Comparison of ENCODE assay signal across 30 cellular contexts in the genomic region with DNA sequence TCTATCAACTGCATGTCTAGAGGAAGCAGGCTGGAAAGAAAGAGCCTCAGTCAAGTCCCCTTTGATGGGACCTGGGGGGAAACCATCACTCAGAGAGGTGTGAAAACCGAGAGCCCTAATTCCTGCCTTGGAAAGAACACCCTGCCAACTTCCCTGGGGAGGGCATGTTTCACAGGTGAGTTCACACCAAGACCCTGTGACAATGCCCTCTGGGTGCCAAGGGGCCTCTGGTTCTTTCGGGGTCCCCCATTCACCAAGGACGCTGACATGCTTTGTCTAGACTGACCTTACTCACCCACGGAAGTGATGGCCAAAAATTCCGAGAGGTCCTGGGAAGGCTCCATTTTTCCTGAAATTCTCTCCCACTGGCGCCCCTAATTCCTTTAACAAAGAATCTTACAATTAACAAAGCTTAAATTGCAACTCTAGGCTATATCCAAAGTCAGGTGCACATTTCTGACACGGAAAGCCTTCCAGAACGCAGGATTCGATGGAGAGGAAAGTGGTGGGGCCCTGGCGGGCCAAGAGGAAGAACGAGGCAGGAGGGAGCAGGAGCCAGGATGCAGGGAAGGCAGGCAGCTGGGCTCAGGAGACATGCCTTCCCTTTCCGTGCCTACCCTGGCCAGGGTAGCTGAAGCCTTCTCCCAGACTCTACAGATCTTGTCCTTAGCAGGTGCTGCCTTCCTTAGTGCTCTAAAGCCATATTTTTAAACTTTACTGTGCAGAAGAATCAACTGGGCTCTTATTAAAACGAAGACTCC. TPM values are rescaled to one million over a fixed set of nuclear protein-coding genes. Genes with fewer than 3 reads are reported as not detected.
"Had no signal": no experiment of that assay in that cellular context is flagged by ENCODE, and none has a peak within 500 bp of the region (broad histone marks: within the 10 kb centered on the region; RNA-seq: fewer than 3 reads in every experiment).

No MANE protein-coding gene starts in this region.

- H3K4me3 Mint-ChIP-seq: activated CD4-positive, alpha-beta T cell treated with anti-CD3 and anti-CD28 coated beads, Interleukin-2, amount 10 ng/mL, durations not matched to agents 24 days and 14 days; activated CD8-positive, alpha-beta T cell treated with anti-CD3 and anti-CD28 coated beads for 36 hours; activated naive CD4-positive, alpha-beta T cell treated with anti-CD3 and anti-CD28 coated beads for 36 hours; activated T-cell treated with anti-CD3 and anti-CD28 coated beads, Interleukin-2, amount 50 U/mL, for 72 hours; activated T-helper 17 cell treated with anti-CD3 and anti-CD28 coated beads, Interleukin-2, amount 50 U/mL, for 72 hours; brain had no signal

- H3K27me3 Mint-ChIP-seq: activated CD4-positive, alpha-beta T cell treated with anti-CD3 and anti-CD28 coated beads, Interleukin-2, amount 10 ng/mL, durations not matched to agents 24 days and 14 days had no signal

- ATAC-seq: activated CD8-positive, alpha-beta T cell treated with anti-CD3 and anti-CD28 coated beads for 36 hours; activated naive CD4-positive, alpha-beta T cell treated with anti-CD3 and anti-CD28 coated beads, Interleukin-2, amount 50 U/mL, for 72 hours; activated T-cell treated with anti-CD3 and anti-CD28 coated beads, Interleukin-2, amount 50 U/mL, for 72 hours; activated T-helper 17 cell treated with anti-CD3 and anti-CD28 coated beads, Interleukin-2, amount 50 U/mL, for 72 hours; Panc1 had no signal

- H3K27ac Mint-ChIP-seq: activated CD4-positive, alpha-beta T cell treated with anti-CD3 and anti-CD28 coated beads, Interleukin-2, amount 10 ng/mL, durations not matched to agents 24 days and 14 days; activated CD8-positive, alpha-beta T cell treated with anti-CD3 and anti-CD28 coated beads for 36 hours; activated naive CD4-positive, alpha-beta T cell treated with anti-CD3 and anti-CD28 coated beads for 36 hours; activated naive CD4-positive, alpha-beta T cell treated with anti-CD3 and anti-CD28 coated beads, Interleukin-2, amount 50 U/mL, for 72 hours; activated T-cell treated with anti-CD3 and anti-CD28 coated beads, Interleukin-2, amount 50 U/mL, for 72 hours; activated T-helper 17 cell treated with anti-CD3 and anti-CD28 coated beads, Interleukin-2, amount 50 U/mL, for 72 hours; brain had no signal

- DNase-seq: activated CD4-positive, alpha-beta T cell treated with anti-CD3 and anti-CD28 coated beads, Interleukin-2, amount 10 ng/mL, durations not matched to agents 24 days and 14 days; activated CD4-positive, alpha-beta T cell treated with anti-CD3 and anti-CD28 coated beads, Interleukin-2, amount 50 U/mL, for 4 hours; activated CD8-positive, alpha-beta T cell treated with anti-CD3 and anti-CD28 coated beads for 36 hours; activated gamma-delta T cell treated with Interleukin-2 at 50 U/mL for 16 hours; activated naive CD4-positive, alpha-beta T cell treated with anti-CD3 and anti-CD28 coated beads for 36 hours; activated T-cell treated with anti-CD3 and anti-CD28 coated beads, Interleukin-2, amount 50 U/mL, for 1 hour; activated T-cell treated with anti-CD3 and anti-CD28 coated beads, Interleukin-2, amount 50 U/mL, for 72 hours; adrenal gland; KG1; MM.1S; NCI-H1092; NCI-H1436 treated with DMSO at 0.1 percent for 48 hours; NCI-H1694 treated with DMSO at 0.1 percent for 48 hours; NCI-H2029; NCI-H345; NCI-H524 treated with DMSO at 0.1 percent for 48 hours; SHP77; SJCRH30; T1000 had no signal

- FAIRE-seq: bronchial epithelial cell had no signal

- H3K4me1 Mint-ChIP-seq: activated CD4-positive, alpha-beta T cell treated with anti-CD3 and anti-CD28 coated beads, Interleukin-2, amount 10 ng/mL, durations not matched to agents 24 days and 14 days; activated T-helper 17 cell treated with anti-CD3 and anti-CD28 coated beads, Interleukin-2, amount 50 U/mL, for 72 hours had no signal

- H3K9me3 ChIP-seq: adrenal gland, SJCRH30 had no signal

- H3K36me3 ChIP-seq: SJCRH30 had no signal

- H3K4me3 ChIP-seq: adrenal gland, SJCRH30, SK-N-MC had no signal

- H3K36me3 Mint-ChIP-seq: activated naive CD4-positive, alpha-beta T cell treated with anti-CD3 and anti-CD28 coated beads, Interleukin-2, amount 50 U/mL, for 72 hours had no signal

- H3K27ac ChIP-seq: SJCRH30, SK-N-MC had no signal

- H3K27me3 ChIP-seq: adrenal gland, SJCRH30 had no signal

- H3K4me1 ChIP-seq: SJCRH30 had no signal

RNA-seq across cellular contexts. Expression of gene VSTM4, which starts 23.7 kb away (rescaled TPM):
- total RNA-seq: activated naive CD4-positive, alpha-beta T cell treated with anti-CD3 and anti-CD28 coated beads for 36 hours; activated naive CD4-positive, alpha-beta T cell treated with anti-CD3 and anti-CD28 coated beads, Interleukin-2, amount 50 U/mL, for 72 hours; NCI-H460 had no signal

RNA-seq across cellular contexts. Expression of gene FAM170B, which starts 42.2 kb away (rescaled TPM):
- total RNA-seq: activated CD4-positive, alpha-beta T cell treated with anti-CD3 and anti-CD28 coated beads, Interleukin-2, amount 10 ng/mL, durations not matched to agents 24 days and 14 days; activated CD8-positive, alpha-beta memory T cell treated with anti-CD3 and anti-CD28 coated beads for 36 hours; activated CD8-positive, alpha-beta T cell treated with anti-CD3 and anti-CD28 coated beads for 36 hours; activated naive CD4-positive, alpha-beta T cell treated with anti-CD3 and anti-CD28 coated beads for 36 hours; activated naive CD4-positive, alpha-beta T cell treated with anti-CD3 and anti-CD28 coated beads, Interleukin-2, amount 50 U/mL, for 72 hours; activated T-helper 17 cell treated with anti-CD3 and anti-CD28 coated beads, Interleukin-2, amount 50 U/mL, for 72 hours; adrenal gland; bronchial epithelial cell; LHCN-M2; NCI-H460; RPMI7951; SJCRH30; T-helper 1 cell treated with Interleukin-12 subunit alpha and Interleukin-12 subunit beta and Interleukin-4 antibody, amounts not matched to agents 30 ng/mL and 1 ng/mL, for 36 hours had no signal
